8 cellular contexts compared by ENCODE assay signal in genomic region chr4:182925298-182925738, GRCh38. TPM values are rescaled to one million over a fixed set of nuclear protein-coding genes. Genes with fewer than 3 reads are reported as not detected.
DNase-seq lines count a peak whose midpoint lies in the region; ATAC-seq and TF ChIP-seq lines count a peak whose summit lies in the region.

No MANE protein-coding gene starts in this region.

- ATAC-seq in GM19372 (IDR thresholded peaks at IDR 0.05; ENCODE audit: low read depth, unreplicated experiment) (peak; percentile 99), HG03354 (IDR thresholded peaks at IDR 0.05; ENCODE audit: poor library complexity, severe bottlenecking, unreplicated experiment) (peak; percentile 100)

- no peak overlapping the region for H2BK120ac ChIP-seq in neuronal stem cell (ENCODE audit: low read depth, low read length)

- H3K27me3 ChIP-seq in neuronal stem cell (ENCODE audit: control insufficient read depth in 3 of 3, insufficient read depth in 3 of 3, low read depth in 1 of 3, low read length in 3 of 3) (no peaks in the 10 kb centered on the region), vagina (no peaks in the 10 kb centered on the region)

- H4K8ac ChIP-seq in neuronal stem cell (ENCODE audit: low read depth, low read length): no peak overlapping the region

- H3K4ac ChIP-seq in neuronal stem cell (ENCODE audit: low read length): no peak overlapping the region

- TF ChIP-seq POLR2A in erythroblast (IDR thresholded peaks at IDR 0.05; ENCODE audit: low read length): no peak
- TF ChIP-seq POLR2A in vagina (IDR thresholded peaks at IDR 0.05): no peak

- no peak overlapping the region for H3K14ac ChIP-seq in neuronal stem cell (ENCODE audit: low read length)

- intact Hi-C loops in vagina (cut with DNase I): no loop called here

- TF ChIP-seq CTCF in vagina (IDR thresholded peaks at IDR 0.05): peak in 2 of 3 experiments; percentile 49 to 62

- H2BK5ac ChIP-seq in neuronal stem cell (ENCODE audit: low read length): no peak overlapping the region

- no peak overlapping the region for H3K23ac ChIP-seq in neuronal stem cell (ENCODE audit: low read depth, low read length, poor library complexity)

- no peak overlapping the region for H2AFZ ChIP-seq in neuronal stem cell (ENCODE audit: low read length)

- no peak overlapping the region for H3K4me2 ChIP-seq in neuronal stem cell (ENCODE audit: insufficient read depth, low read length, poor library complexity, severe bottlenecking)

- H2AK5ac ChIP-seq in neuronal stem cell (ENCODE audit: low read depth, low read length): no peak overlapping the region

- H2BK12ac ChIP-seq in neuronal stem cell (ENCODE audit: low read length): no peak overlapping the region

- no peak overlapping the region for H2BK15ac ChIP-seq in neuronal stem cell (ENCODE audit: low read length)

- H3K9ac ChIP-seq in neuronal stem cell (ENCODE audit: low read depth, low read length, poor library complexity): no peak overlapping the region

- H3K18ac ChIP-seq in neuronal stem cell (ENCODE audit: low read length): no peak overlapping the region

- H3K9me3 ChIP-seq in neuronal stem cell (replicated peaks in 1 of 2; ENCODE audit: control insufficient read depth in 2 of 2, insufficient read depth in 1 of 2, low read depth in 1 of 2, low read length in 2 of 2) (no peaks in the 10 kb centered on the region), vagina (no peaks in the 10 kb centered on the region)

- no peak overlapping the region for H4K91ac ChIP-seq in neuronal stem cell (ENCODE audit: low read depth, low read length, poor library complexity)

- no peaks in the 10 kb centered on the region for H3K36me3 ChIP-seq in neuronal stem cell (replicated peaks in 1 of 2; ENCODE audit: control insufficient read depth in 2 of 2, insufficient read depth in 2 of 2, low read length in 2 of 2)
- H3K36me3 ChIP-seq in vagina: no peaks in the 10 kb centered on the region

- DNase-seq in CMK (ENCODE audit: low read depth) (peak; percentile 49), NCI-H774 (lab: John Stamatoyannopoulos, UW) (peak; percentile 14), erythroblast (lab: John Stamatoyannopoulos, UW) (peak; percentile 77 to 84), neuronal stem cell (ENCODE audit: low spot score) (peak; percentile 33), vagina (ENCODE audit: extremely low spot score in 2 of 2) (no peak)
- DNase-seq in activated CD8-positive, alpha-beta memory T cell treated with anti-CD3 and anti-CD28 coated beads for 1 hour (ENCODE audit: extremely low read depth in 1 of 2, low read depth in 1 of 2): peak; percentile 18 to 41

- no peak overlapping the region for H3K27ac ChIP-seq in neuronal stem cell (replicated peaks; ENCODE audit: low read length)
- no peak overlapping the region for H3K27ac ChIP-seq in vagina

- H3K4me1 ChIP-seq in neuronal stem cell (ENCODE audit: control insufficient read depth in 2 of 2, insufficient read depth in 1 of 2, low read depth in 1 of 2, low read length in 2 of 2): no peaks in the 10 kb centered on the region
- no peaks in the 10 kb centered on the region for H3K4me1 ChIP-seq in vagina

- WGBS in neuronal stem cell (ENCODE audit: extremely low coverage in 2 of 2, insufficient read length in 2 of 2, insufficient replicate concordance in 1 of 2), 2 donors: no CpG with 5 or more reads among the region's 9 CpGs

- no peaks in the 10 kb centered on the region for H3K79me1 ChIP-seq in neuronal stem cell (ENCODE audit: low read depth, low read length)

- H3K4me3 ChIP-seq in neuronal stem cell (ENCODE audit: low read length in 2 of 2): no peak overlapping the region
- no peak overlapping the region for H3K4me3 ChIP-seq in vagina

RNA-seq across cellular contexts. Expression of gene DCTD, which starts 8.1 kb away (rescaled TPM):
- 95.6 TPM for polyA plus RNA-seq in neuronal stem cell (2013, experiment 1 of 2)
- 95.4 TPM for polyA plus RNA-seq in neuronal stem cell (2013, experiment 2 of 2)
- 40.0 TPM for total RNA-seq in vagina

Comparison
In these comparisons a context has a peak if more than half of its experiments do, and no peak if none do; other contexts are left out.
1. DNase-seq: peak in CMK (single experiment), NCI-H774 (single experiment), activated CD8-positive, alpha-beta memory T cell treated with anti-CD3 and anti-CD28 coated beads for 1 hour (2 of 2), erythroblast (2 of 2) and neuronal stem cell (single experiment); none in vagina (0 of 2).